ENCODE assay signal across 11 cellular contexts in genomic region chr18:51425889-51426288, GRCh38.
DNase-seq lines count a peak whose midpoint lies in the region; ATAC-seq and TF ChIP-seq lines count a peak whose summit lies in the region.
"Had no signal": no experiment of that assay in that cellular context is flagged by ENCODE, and none has a peak within 500 bp of the region (broad histone marks: within the 10 kb centered on the region; RNA-seq: fewer than 3 reads in every experiment).

No MANE protein-coding gene starts in this region.

- no peak for TF ChIP-seq CTCF in foreskin keratinocyte (conservative IDR thresholded peaks at IDR 0.05)
- TF ChIP-seq CTCF in upper lobe of right lung (IDR thresholded peaks at IDR 0.05), result no peak

- no peaks in the 10 kb centered on the region for H3K9me3 ChIP-seq in upper lobe of right lung

- H3K4me3 ChIP-seq in upper lobe of right lung, result no peak overlapping the region

- H3K27me3 ChIP-seq in foreskin keratinocyte (no peaks in the 10 kb centered on the region), upper lobe of right lung (no peaks in the 10 kb centered on the region)

- intact Hi-C loops in upper lobe of right lung (cut with DNase I), result no loop called here

- DNase-seq in foreskin keratinocyte (no peak), medulla oblongata (ENCODE audit: extremely low spot score) (no peak), upper lobe of right lung (no peak), iPS-NIHi7 (ENCODE audit: extremely low spot score) (no peak)
- DNase-seq: KBM-7, right cardiac atrium, WERI-Rb-1 had no signal

- H3K27ac ChIP-seq in foreskin keratinocyte (no peak overlapping the region), upper lobe of right lung (no peak overlapping the region)
- H3K27ac ChIP-seq: RWPE1, WERI-Rb-1 had no signal

- no peaks in the 10 kb centered on the region for H3K36me3 ChIP-seq in upper lobe of right lung
- H3K36me3 ChIP-seq: WERI-Rb-1 had no signal

- H3K4me1 ChIP-seq in foreskin keratinocyte (peaks cover 24% of the 10 kb centered on the region), upper lobe of right lung (no peaks in the 10 kb centered on the region)

- peak; percentile 44 for ATAC-seq in GM18502 (IDR thresholded peaks at IDR 0.05; ENCODE audit: poor library complexity, unreplicated experiment)
- ATAC-seq in GM19395 (IDR thresholded peaks at IDR 0.05; ENCODE audit: unreplicated experiment), result peak; percentile 37
- peak; percentile 34 for ATAC-seq in HG03159 (IDR thresholded peaks at IDR 0.05; ENCODE audit: unreplicated experiment)
- ATAC-seq in foreskin keratinocyte, result peak; percentile 46
- no peak for ATAC-seq in upper lobe of right lung
- ATAC-seq: right cardiac atrium had no signal
